In the genomic region with DNA sequence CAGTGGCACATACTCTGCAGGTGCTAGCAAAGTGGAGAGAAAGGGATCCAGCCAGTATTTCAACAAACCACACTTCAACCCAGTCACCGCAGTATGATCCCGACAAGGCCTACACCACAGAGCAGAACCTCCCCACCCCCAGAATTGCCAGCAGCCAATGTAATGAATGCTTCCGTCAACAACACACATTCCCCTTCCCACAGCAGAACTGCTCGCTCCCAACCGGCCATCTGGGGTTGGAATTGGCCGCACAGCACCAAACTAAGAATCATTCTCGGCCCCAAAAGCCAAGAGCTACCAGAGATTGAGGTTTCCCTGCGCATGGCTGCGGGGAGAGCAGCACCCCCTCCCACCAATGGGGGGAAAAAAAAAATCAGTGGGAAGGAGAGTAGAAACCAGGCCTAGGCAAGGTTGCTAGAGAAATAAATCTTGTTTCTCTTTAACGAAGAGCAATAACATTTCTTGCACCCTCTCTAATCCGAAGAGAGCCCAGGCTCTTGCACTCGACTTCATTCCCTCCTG, we compare ENCODE assay signal across 8 cellular contexts. TPM values are rescaled to one million over a fixed set of nuclear protein-coding genes. Genes with fewer than 3 reads are reported as not detected.
DNase-seq lines count a peak whose midpoint lies in the region; TF ChIP-seq lines count a peak whose summit lies in the region.

No MANE protein-coding gene starts in this region.

- peak; percentile 76 for DNase-seq in AG08396 (ENCODE audit: low spot score)
- peak; percentile 51 for DNase-seq in GM20000 (ENCODE audit: low spot score)
- peak; percentile 50 for DNase-seq in NCI-H510A (lab: John Stamatoyannopoulos, UW)
- DNase-seq in activated CD8-positive, alpha-beta memory T cell treated with anti-CD3 and anti-CD28 coated beads for 24 hours, result peak; percentile 60
- DNase-seq in erythroblast (lab: John Stamatoyannopoulos, UW), result peak; percentile 48 to 54
- peak in 34 of 49 donors; percentile 1 to 54 (median 16) for DNase-seq in substantia nigra (lab: John Stamatoyannopoulos, UW)
- DNase-seq in NAMALWA (ENCODE audit: low spot score), result no peak

- no peak for TF ChIP-seq POLR2A in erythroblast (IDR thresholded peaks at IDR 0.05; ENCODE audit: low read length)

- peak overlapping the region; percentile 68 for H3K4me3 ChIP-seq in mononuclear cell (ENCODE audit: low read length)

- H3K27me3 ChIP-seq in mononuclear cell (ENCODE audit: insufficient read depth, low read length), result no peaks in the 10 kb centered on the region

- peak overlapping the region; percentile 91 for H3K27ac ChIP-seq in substantia nigra (ENCODE audit: low read depth, low read length, poor library complexity, severe bottlenecking)

- no peaks in the 10 kb centered on the region for H3K9me3 ChIP-seq in mononuclear cell (ENCODE audit: low read depth, low read length)

- H3K4me1 ChIP-seq in mononuclear cell (ENCODE audit: insufficient read depth, low read length), result peaks cover 25% of the 10 kb centered on the region

- TF ChIP-seq CTCF in GM20000 (IDR thresholded peaks at IDR 0.05; ENCODE audit: extremely low read depth, missing control alignments), result no peak

RNA-seq across cellular contexts. Expression of a gene that starts 1.1 kb away (rescaled TPM):
- total RNA-seq in mononuclear cell, result 12.1 TPM
